In genomic region chr9:92291577-92291976, GRCh38 we compare ENCODE assay signal across 12 cellular contexts. TPM values are rescaled to one million over a fixed set of nuclear protein-coding genes. Genes with fewer than 3 reads are reported as not detected.
DNase-seq lines count a peak whose midpoint lies in the region; ATAC-seq and TF ChIP-seq lines count a peak whose summit lies in the region.
"Had no signal": no experiment of that assay in that cellular context is flagged by ENCODE, and none has a peak within 500 bp of the region (broad histone marks: within the 10 kb centered on the region; RNA-seq: fewer than 3 reads in every experiment).

No MANE protein-coding gene starts in this region.

- H3K27me3 Mint-ChIP-seq in activated CD4-positive, alpha-beta memory T cell treated with anti-CD3 and anti-CD28 coated beads for 36 hours = no peaks in the 10 kb centered on the region

- no peaks in the 10 kb centered on the region for H3K9me3 ChIP-seq in iPS-20b (ENCODE audit: insufficient read depth, low read depth, low read length)
- H3K9me3 ChIP-seq: SJSA1, uterus had no signal

- peak overlapping the region; percentile 76 for H3K4me3 ChIP-seq in AG09309 (ENCODE audit: control insufficient read depth, low read depth, low read length)
- peak overlapping the region; percentile 95 for H3K4me3 ChIP-seq in GM12865 (ENCODE audit: low read depth, low read length)
- H3K4me3 ChIP-seq in iPS-20b (ENCODE audit: low read length) = peak overlapping the region; percentile 89; the same call in 1 of the 2 replicates

- DNase-seq in AG09309 (ENCODE audit: low read depth) (no peak), GM12865 (ENCODE audit: low read depth) (no peak), SHP77 (lab: John Stamatoyannopoulos, UW) (no peak), HCEC 1CT (no peak), inferior parietal cortex (ENCODE audit: extremely low spot score) (no peak)
- DNase-seq in activated CD4-positive, alpha-beta memory T cell treated with anti-CD3 and anti-CD28 coated beads for 36 hours = no peak
- DNase-seq: NCI-H2107, uterus had no signal

- ATAC-seq in GM21723 (IDR thresholded peaks at IDR 0.05; ENCODE audit: unreplicated experiment) = no peak

- TF ChIP-seq CTCF in AG09309 (IDR thresholded peaks at IDR 0.05; ENCODE audit: control insufficient read depth, insufficient read depth, low read depth, low read length, missing control alignments) (no peak), GM12865 (IDR thresholded peaks at IDR 0.05; ENCODE audit: insufficient read depth, low read depth, low read length, missing control alignments) (no peak)

- H3K9ac ChIP-seq in iPS-20b (ENCODE audit: low read depth, low read length) = no peak overlapping the region
- H3K9ac ChIP-seq: parathyroid adenoma had no signal

- H3K4me1 Mint-ChIP-seq in activated CD4-positive, alpha-beta memory T cell treated with anti-CD3 and anti-CD28 coated beads for 36 hours (ENCODE audit: low read depth) = peaks cover 54% of the 10 kb centered on the region

- H3K9me3 Mint-ChIP-seq in activated CD4-positive, alpha-beta memory T cell treated with anti-CD3 and anti-CD28 coated beads for 36 hours = no peaks in the 10 kb centered on the region

- H3K27me3 ChIP-seq in iPS-20b (ENCODE audit: insufficient read depth, low read length) = no peaks in the 10 kb centered on the region
- H3K27me3 ChIP-seq: SJSA1, uterus had no signal

- CTCF ChIA-PET in activated CD4-positive, alpha-beta memory T cell treated with anti-CD3 and anti-CD28 coated beads for 36 hours (lab: Charles Lee) = interaction anchor here (0.7 to 1.0 kb wide), 2 partner anchors 10 to 472 kb away, joined by 3 read pairs; no protein-coding TSS in a partner anchor

- peaks cover 46% of the 10 kb centered on the region for H3K36me3 Mint-ChIP-seq in activated CD4-positive, alpha-beta memory T cell treated with anti-CD3 and anti-CD28 coated beads for 36 hours

- intact Hi-C loops in activated CD4-positive, alpha-beta memory T cell treated with anti-CD3 and anti-CD28 coated beads for 36 hours (cut with micrococcal nuclease) = no loop called here

- peak overlapping the region; percentile 95 for H3K4me3 Mint-ChIP-seq in activated CD4-positive, alpha-beta memory T cell treated with anti-CD3 and anti-CD28 coated beads for 36 hours

- peaks cover 61% of the 10 kb centered on the region for H3K36me3 ChIP-seq in iPS-20b (ENCODE audit: insufficient read depth, low read depth, low read length)
- H3K36me3 ChIP-seq: uterus had no signal

- H3K4me1 ChIP-seq in iPS-20b (ENCODE audit: insufficient read depth, low read length) = no peaks in the 10 kb centered on the region
- H3K4me1 ChIP-seq: parathyroid adenoma, uterus had no signal

- no peak overlapping the region for H3K27ac ChIP-seq in iPS-20b (ENCODE audit: low read length)
- H3K27ac ChIP-seq: parathyroid adenoma, SJSA1 had no signal

- no peak overlapping the region for H3K27ac Mint-ChIP-seq in activated CD4-positive, alpha-beta memory T cell treated with anti-CD3 and anti-CD28 coated beads for 36 hours

- POLR2A ChIA-PET in activated CD4-positive, alpha-beta memory T cell treated with anti-CD3 and anti-CD28 coated beads for 36 hours (lab: Charles Lee) = no interaction called here

RNA-seq across cellular contexts. Expression of gene IARS1, which starts 1.9 kb away (rescaled TPM):
- 100 to 1,000 TPM; 212 to 222 TPM for total RNA-seq in activated CD4-positive, alpha-beta memory T cell treated with anti-CD3 and anti-CD28 coated beads for 36 hours

RNA-seq across cellular contexts. Expression of gene NOL8, which starts 33.6 kb away (rescaled TPM):
- total RNA-seq in activated CD4-positive, alpha-beta memory T cell treated with anti-CD3 and anti-CD28 coated beads for 36 hours = 10 to 100 TPM; 45.6 to 47.1 TPM

RNA-seq across cellular contexts. Expression of gene CENPP, which starts 34.2 kb away (rescaled TPM):
- 10 to 100 TPM; 21.8 to 23.5 TPM for total RNA-seq in activated CD4-positive, alpha-beta memory T cell treated with anti-CD3 and anti-CD28 coated beads for 36 hours
